In the genomic region with DNA sequence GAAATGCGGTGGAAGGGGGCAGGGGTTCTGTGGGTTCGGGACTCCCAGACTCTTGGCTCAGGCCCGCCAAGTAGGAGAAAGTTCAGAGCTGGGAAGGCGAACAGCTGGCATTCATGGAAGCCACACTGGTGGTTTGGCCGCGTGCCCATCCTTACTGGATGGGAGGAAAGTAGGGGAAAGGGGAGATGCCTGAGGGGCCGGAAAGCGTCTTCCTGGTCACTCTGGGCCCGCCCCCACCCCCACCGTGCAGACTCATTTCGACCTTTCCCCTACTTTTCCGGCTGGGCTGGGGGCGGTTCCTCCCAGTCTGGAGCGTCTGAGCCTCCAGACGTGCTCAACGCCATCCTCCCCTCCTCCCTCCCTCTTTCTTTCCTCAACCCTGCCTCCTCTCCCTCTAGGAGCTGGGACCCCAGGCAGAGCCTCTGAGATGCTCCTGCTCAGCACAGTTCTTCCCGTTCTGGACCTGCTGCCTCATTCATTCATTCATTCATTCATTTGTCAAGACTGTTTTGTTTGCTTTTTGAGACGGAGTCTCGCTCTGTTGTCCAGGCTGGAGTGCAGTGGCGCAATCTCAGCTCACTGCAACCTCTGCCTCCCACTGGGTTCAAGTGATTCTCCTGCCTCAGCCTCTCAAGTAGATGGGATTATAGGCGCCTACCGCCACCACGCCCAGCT, we compare ENCODE assay signal across 1 cellular context.
TF ChIP-seq lines count a peak whose summit lies in the region.

No MANE protein-coding gene starts in this region.

TF ChIP-seq in A549, 52 proteins besides CTCF, POLR2A, EP300 and RAD21:
- TF ChIP-seq MAFK (IDR thresholded peaks at IDR 0.05; ENCODE audit: partially characterized antibody), result no peak
- TF ChIP-seq CEBPB (IDR thresholded peaks at IDR 0.05), result peak in 1 of 2 experiments; percentile 75; a peak in 2 of 4 replicates
- no peak for TF ChIP-seq NPAS2 (CRISPR knock-in tag; IDR thresholded peaks at IDR 0.05; ENCODE audit: borderline replicate concordance)
- no peak for TF ChIP-seq JUNB (IDR thresholded peaks at IDR 0.05)
- 0 out of 5 replicates have a peak, but pooled peaks of 1 of the 2 experiments have one; percentile 35 for TF ChIP-seq JUN (IDR thresholded peaks at IDR 0.05)
- TF ChIP-seq ZC3H11A (IDR thresholded peaks at IDR 0.05), result no peak
- TF ChIP-seq FOXS1 (CRISPR knock-in tag; IDR thresholded peaks at IDR 0.05), result no peak
- TF ChIP-seq, protein P1, sequence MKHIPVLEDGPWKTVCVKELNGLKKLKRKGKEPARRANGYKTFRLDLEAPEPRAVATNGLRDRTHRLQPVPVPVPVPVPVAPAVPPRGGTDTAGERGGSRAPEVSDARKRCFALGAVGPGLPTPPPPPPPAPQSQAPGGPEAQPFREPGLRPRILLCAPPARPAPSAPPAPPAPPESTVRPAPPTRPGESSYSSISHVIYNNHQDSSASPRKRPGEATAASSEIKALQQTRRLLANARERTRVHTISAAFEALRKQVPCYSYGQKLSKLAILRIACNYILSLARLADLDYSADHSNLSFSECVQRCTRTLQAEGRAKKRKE (CRISPR knock-in tag; IDR thresholded peaks at IDR 0.05; ENCODE audit: low read depth), result 0 out of 2 replicates have a peak, but pooled peaks have one; percentile 26
- TF ChIP-seq RCOR1 (IDR thresholded peaks at IDR 0.05; ENCODE audit: low read depth, low read length), result no peak
- TF ChIP-seq, protein P2, sequence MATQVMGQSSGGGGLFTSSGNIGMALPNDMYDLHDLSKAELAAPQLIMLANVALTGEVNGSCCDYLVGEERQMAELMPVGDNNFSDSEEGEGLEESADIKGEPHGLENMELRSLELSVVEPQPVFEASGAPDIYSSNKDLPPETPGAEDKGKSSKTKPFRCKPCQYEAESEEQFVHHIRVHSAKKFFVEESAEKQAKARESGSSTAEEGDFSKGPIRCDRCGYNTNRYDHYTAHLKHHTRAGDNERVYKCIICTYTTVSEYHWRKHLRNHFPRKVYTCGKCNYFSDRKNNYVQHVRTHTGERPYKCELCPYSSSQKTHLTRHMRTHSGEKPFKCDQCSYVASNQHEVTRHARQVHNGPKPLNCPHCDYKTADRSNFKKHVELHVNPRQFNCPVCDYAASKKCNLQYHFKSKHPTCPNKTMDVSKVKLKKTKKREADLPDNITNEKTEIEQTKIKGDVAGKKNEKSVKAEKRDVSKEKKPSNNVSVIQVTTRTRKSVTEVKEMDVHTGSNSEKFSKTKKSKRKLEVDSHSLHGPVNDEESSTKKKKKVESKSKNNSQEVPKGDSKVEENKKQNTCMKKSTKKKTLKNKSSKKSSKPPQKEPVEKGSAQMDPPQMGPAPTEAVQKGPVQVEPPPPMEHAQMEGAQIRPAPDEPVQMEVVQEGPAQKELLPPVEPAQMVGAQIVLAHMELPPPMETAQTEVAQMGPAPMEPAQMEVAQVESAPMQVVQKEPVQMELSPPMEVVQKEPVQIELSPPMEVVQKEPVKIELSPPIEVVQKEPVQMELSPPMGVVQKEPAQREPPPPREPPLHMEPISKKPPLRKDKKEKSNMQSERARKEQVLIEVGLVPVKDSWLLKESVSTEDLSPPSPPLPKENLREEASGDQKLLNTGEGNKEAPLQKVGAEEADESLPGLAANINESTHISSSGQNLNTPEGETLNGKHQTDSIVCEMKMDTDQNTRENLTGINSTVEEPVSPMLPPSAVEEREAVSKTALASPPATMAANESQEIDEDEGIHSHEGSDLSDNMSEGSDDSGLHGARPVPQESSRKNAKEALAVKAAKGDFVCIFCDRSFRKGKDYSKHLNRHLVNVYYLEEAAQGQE (IDR thresholded peaks at IDR 0.05), result no peak
- TF ChIP-seq, protein P3, sequence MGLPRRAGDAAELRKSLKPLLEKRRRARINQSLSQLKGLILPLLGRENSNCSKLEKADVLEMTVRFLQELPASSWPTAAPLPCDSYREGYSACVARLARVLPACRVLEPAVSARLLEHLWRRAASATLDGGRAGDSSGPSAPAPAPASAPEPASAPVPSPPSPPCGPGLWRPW (IDR thresholded peaks at IDR 0.05), result no peak
- no peak for TF ChIP-seq TFCP2L1 (CRISPR knock-in tag; IDR thresholded peaks at IDR 0.05)
- no peak for TF ChIP-seq ZFP36 (IDR thresholded peaks at IDR 0.05; ENCODE audit: borderline replicate concordance, partially characterized antibody)
- TF ChIP-seq, protein P4, sequence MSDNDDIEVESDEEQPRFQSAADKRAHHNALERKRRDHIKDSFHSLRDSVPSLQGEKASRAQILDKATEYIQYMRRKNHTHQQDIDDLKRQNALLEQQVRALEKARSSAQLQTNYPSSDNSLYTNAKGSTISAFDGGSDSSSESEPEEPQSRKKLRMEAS (IDR thresholded peaks at IDR 0.05), result 0 out of 2 replicates have a peak, but pooled peaks have one; percentile 38
- no peak for TF ChIP-seq CHD2 (IDR thresholded peaks at IDR 0.05; ENCODE audit: low read length, partially characterized antibody)
- TF ChIP-seq, protein P5, sequence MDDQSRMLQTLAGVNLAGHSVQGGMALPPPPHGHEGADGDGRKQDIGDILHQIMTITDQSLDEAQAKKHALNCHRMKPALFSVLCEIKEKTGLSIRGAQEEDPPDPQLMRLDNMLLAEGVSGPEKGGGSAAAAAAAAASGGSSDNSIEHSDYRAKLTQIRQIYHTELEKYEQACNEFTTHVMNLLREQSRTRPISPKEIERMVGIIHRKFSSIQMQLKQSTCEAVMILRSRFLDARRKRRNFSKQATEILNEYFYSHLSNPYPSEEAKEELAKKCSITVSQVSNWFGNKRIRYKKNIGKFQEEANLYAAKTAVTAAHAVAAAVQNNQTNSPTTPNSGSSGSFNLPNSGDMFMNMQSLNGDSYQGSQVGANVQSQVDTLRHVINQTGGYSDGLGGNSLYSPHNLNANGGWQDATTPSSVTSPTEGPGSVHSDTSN (IDR thresholded peaks at IDR 0.05), result peak; percentile 53; the same call in 1 of the 2 replicates
- TF ChIP-seq HEYL (CRISPR knock-in tag; IDR thresholded peaks at IDR 0.05), result no peak
- no peak for TF ChIP-seq HOXB13 (CRISPR knock-in tag; IDR thresholded peaks at IDR 0.05; ENCODE audit: low read depth)
- TF ChIP-seq GATA3 (IDR thresholded peaks at IDR 0.05; ENCODE audit: borderline replicate concordance), result peak; percentile 45; the same call in 1 of the 2 replicates
- no peak for TF ChIP-seq RARB (CRISPR knock-in tag; IDR thresholded peaks at IDR 0.05)
